ENCODE assay signal across 20 cellular contexts in the genomic region with DNA sequence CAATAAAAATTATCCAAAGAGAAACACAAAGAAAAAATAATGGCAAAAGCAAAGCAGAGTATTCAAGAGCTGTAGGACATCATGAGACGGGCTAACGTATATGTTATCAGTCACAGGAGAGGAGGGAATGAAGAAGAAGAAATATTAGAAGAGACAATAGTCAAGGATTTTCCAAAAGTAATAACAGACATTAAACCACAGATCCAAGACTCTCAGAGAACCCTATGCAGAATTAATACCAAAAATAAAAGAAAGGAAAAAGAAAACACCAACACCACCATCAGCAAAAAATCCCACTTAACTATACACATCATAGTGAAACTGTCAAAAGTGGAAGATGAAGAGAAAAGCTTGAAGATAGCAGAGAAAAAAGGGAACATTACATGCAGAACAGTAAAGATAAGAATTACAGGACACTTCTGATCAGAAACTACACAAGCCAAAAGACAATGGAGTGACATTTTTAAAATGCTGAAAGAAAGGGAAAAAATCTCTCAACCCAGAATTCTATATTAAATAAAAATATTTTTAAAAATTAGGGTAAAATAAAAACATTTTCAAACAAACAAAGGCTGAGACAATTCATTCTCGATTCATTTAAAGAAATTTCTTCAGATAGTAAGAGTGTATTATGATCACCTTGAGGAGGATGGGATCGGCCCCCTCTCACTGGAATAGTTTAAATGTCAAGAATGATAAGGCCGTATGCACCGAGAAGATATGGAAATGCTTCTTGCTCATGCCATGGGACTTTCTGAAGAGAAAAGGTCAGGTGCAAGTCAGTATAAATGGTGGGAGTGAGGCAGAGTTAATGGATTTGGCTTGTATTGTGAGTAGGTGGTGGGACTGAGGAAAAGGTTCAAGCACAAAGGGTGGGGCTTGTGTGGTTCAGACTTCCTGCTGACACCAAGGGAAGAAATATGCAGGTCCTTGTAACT.
"Had no signal": no experiment of that assay in that cellular context is flagged by ENCODE, and none has a peak within 500 bp of the region (broad histone marks: within the 10 kb centered on the region; RNA-seq: fewer than 3 reads in every experiment).

No MANE protein-coding gene starts in this region.

- H3K9me3 Mint-ChIP-seq: central memory CD8-positive, alpha-beta T cell; natural killer cell had no signal

- H3K27ac Mint-ChIP-seq: activated CD4-positive, alpha-beta memory T cell treated with anti-CD3 and anti-CD28 coated beads, Interleukin-2, amount 10 ng/mL, durations not matched to agents 7 days and 5 days; activated naive CD4-positive, alpha-beta T cell treated with anti-CD3 and anti-CD28 coated beads, Interleukin-2, amount 50 U/mL, for 24 hours; mesothelial cell of epicardium; natural killer cell; T-helper 17 cell had no signal

- H3K27ac ChIP-seq: breast epithelium, dorsolateral prefrontal cortex, esophagus muscularis mucosa, left ventricle myocardium inferior, tibial artery had no signal

- ATAC-seq: natural killer cell, T-helper 17 cell had no signal

- DNase-seq: activated CD4-positive, alpha-beta memory T cell treated with anti-CD3 and anti-CD28 coated beads, Interleukin-2, amount 10 ng/mL, durations not matched to agents 7 days and 5 days; activated CD4-positive, CD25-positive, alpha-beta regulatory T cell treated with anti-CD3 and anti-CD28 coated beads, Interleukin-2, amount 50 U/mL, for 72 hours; activated gamma-delta T cell treated with Interleukin-2 at 50 U/mL for 16 hours; dorsolateral prefrontal cortex; hypothalamus; left ventricle myocardium inferior; natural killer cell; retina; stimulated activated CD4-positive, alpha-beta T cell treated with anti-CD3 and anti-CD28 coated beads, Interleukin-2, amount 100 ng/mL, for 48 hours; stimulated activated CD8-positive, alpha-beta memory T cell treated with anti-CD3 and anti-CD28 coated beads, Interleukin-4, amount 100 ng/mL, for 48 hours; stimulated activated naive CD4-positive, alpha-beta T cell treated with Interleukin-2 at 50 U/mL for 16 hours; substantia nigra; SW 1271; T-helper 17 cell; tibial artery had no signal

- H3K4me3 Mint-ChIP-seq: activated CD4-positive, alpha-beta memory T cell treated with anti-CD3 and anti-CD28 coated beads, Interleukin-2, amount 10 ng/mL, durations not matched to agents 7 days and 5 days; activated naive CD4-positive, alpha-beta T cell treated with anti-CD3 and anti-CD28 coated beads, Interleukin-2, amount 50 U/mL, for 24 hours; central memory CD8-positive, alpha-beta T cell; mesothelial cell of epicardium; natural killer cell; T-helper 17 cell had no signal

- H3K4me3 ChIP-seq: breast epithelium, dorsolateral prefrontal cortex, esophagus muscularis mucosa, left ventricle myocardium inferior, tibial artery had no signal

- H3K27me3 Mint-ChIP-seq: activated CD4-positive, alpha-beta memory T cell treated with anti-CD3 and anti-CD28 coated beads, Interleukin-2, amount 10 ng/mL, durations not matched to agents 7 days and 5 days; activated naive CD4-positive, alpha-beta T cell treated with anti-CD3 and anti-CD28 coated beads, Interleukin-2, amount 50 U/mL, for 24 hours; central memory CD8-positive, alpha-beta T cell; T-helper 17 cell had no signal

- H3K27me3 ChIP-seq: breast epithelium, dorsolateral prefrontal cortex, esophagus muscularis mucosa, tibial artery had no signal
